In the genomic region with DNA sequence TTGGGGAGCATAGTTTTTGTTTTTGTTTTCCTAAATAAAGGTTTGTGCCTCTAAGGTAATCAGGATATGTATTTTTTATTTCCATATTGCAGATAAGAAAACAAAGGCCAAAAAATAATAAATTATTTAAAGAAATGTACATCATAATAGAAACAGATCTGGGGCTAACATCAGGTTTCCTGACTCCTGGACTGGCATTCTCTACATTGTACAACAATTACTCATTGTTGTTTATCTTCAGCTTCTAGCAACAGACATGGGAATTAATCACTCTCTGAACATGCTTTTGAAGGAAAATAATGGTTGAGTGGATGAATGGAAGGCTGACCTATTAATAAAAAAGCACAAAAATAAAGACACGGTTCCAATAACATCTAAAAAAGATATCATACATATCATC, we compare ENCODE assay signal across 17 cellular contexts.
DNase-seq lines count a peak whose midpoint lies in the region; ATAC-seq and TF ChIP-seq lines count a peak whose summit lies in the region.
"Had no signal": no experiment of that assay in that cellular context is flagged by ENCODE, and none has a peak within 500 bp of the region (broad histone marks: within the 10 kb centered on the region; RNA-seq: fewer than 3 reads in every experiment).

No MANE protein-coding gene starts in this region.

- peak; percentile 72 for DNase-seq in HCEC 1CT
- DNase-seq in amniotic epithelial cell (ENCODE audit: low read depth): peak; percentile 85
- DNase-seq in fibroblast of the conjunctiva (ENCODE audit: low read depth): peak; percentile 28
- DNase-seq in retinal pigment epithelial cell (ENCODE audit: low read depth): peak; percentile 70
- DNase-seq in HAP-1 (ENCODE audit: low spot score in 2 of 2): no peak
- no peak for DNase-seq in left colon
- DNase-seq in activated T-cell treated with anti-CD3 and anti-CD28 coated beads, Interleukin-2, amount 50 U/mL, for 4 hours: no peak
- DNase-seq: activated CD4-positive, CD25-positive, alpha-beta regulatory T cell treated with anti-CD3 and anti-CD28 coated beads, Interleukin-2, amount 50 U/mL, for 72 hours; activated naive CD8-positive, alpha-beta T cell treated with anti-CD3 and anti-CD28 coated beads, Interleukin-2, amount 50 U/mL, for 24 hours; CD4-positive, alpha-beta memory T cell; GOT3; NCI-H2171; right cardiac atrium; stimulated activated naive CD8-positive, alpha-beta T cell treated with anti-CD3 and anti-CD28 coated beads, Interleukin-15, amount 100 ng/mL, for 72 hours had no signal

- H3K36me3 Mint-ChIP-seq in activated T-cell treated with anti-CD3 and anti-CD28 coated beads, Interleukin-2, amount 50 U/mL, for 4 hours (ENCODE audit: insufficient read depth): no peaks in the 10 kb centered on the region
- H3K36me3 Mint-ChIP-seq in stimulated activated memory B cell treated with anti-CD40 and anti-IgM and Interleukin-4, amounts not matched to agents 10 μg/mL and 1 μg/mL and 100 μg/mL, for 72 hours: no peaks in the 10 kb centered on the region
- H3K36me3 Mint-ChIP-seq: CD4-positive, alpha-beta memory T cell; natural killer cell treated with Interleukin-12 subunit alpha and Interleukin-12 subunit beta and Interleukin-15 and Interleukin-18, amount 100 ng/mL, for 72 hours had no signal

- H3K36me3 ChIP-seq in HAP-1 (replicated peaks): no peaks in the 10 kb centered on the region

- no peak for TF ChIP-seq CTCF in retinal pigment epithelial cell (conservative IDR thresholded peaks at IDR 0.05; ENCODE audit: low read depth, low read length)

- intact Hi-C loops in left colon (cut with DNase I, micrococcal nuclease): no loop called here

- H3K4me3 ChIP-seq in retinal pigment epithelial cell (ENCODE audit: low read length) (no peak overlapping the region), HAP-1 (no peak overlapping the region)

- no peak overlapping the region for H3K27ac Mint-ChIP-seq in stimulated activated memory B cell treated with anti-CD40 and anti-IgM and Interleukin-4, amounts not matched to agents 10 μg/mL and 1 μg/mL and 100 μg/mL, for 72 hours
- H3K27ac Mint-ChIP-seq: activated naive CD8-positive, alpha-beta T cell treated with anti-CD3 and anti-CD28 coated beads, Interleukin-2, amount 50 U/mL, for 24 hours; CD4-positive, alpha-beta memory T cell; dendritic cell treated with granulocyte-macrophage colony-stimulating factor and Interleukin-4, amounts not matched to agents 40 ng/mL and 50 ng/mL, for 4 days; natural killer cell treated with Interleukin-12 subunit alpha and Interleukin-12 subunit beta and Interleukin-15 and Interleukin-18, amount 100 ng/mL, for 72 hours; stimulated activated naive CD8-positive, alpha-beta T cell treated with anti-CD3 and anti-CD28 coated beads, Interleukin-15, amount 100 ng/mL, for 72 hours had no signal

- H3K4me3 Mint-ChIP-seq in activated T-cell treated with anti-CD3 and anti-CD28 coated beads, Interleukin-2, amount 50 U/mL, for 4 hours: no peak overlapping the region
- no peak overlapping the region for H3K4me3 Mint-ChIP-seq in stimulated activated memory B cell treated with anti-CD40 and anti-IgM and Interleukin-4, amounts not matched to agents 10 μg/mL and 1 μg/mL and 100 μg/mL, for 72 hours
- H3K4me3 Mint-ChIP-seq: activated naive CD8-positive, alpha-beta T cell treated with anti-CD3 and anti-CD28 coated beads, Interleukin-2, amount 50 U/mL, for 24 hours; CD4-positive, alpha-beta memory T cell; dendritic cell treated with granulocyte-macrophage colony-stimulating factor and Interleukin-4, amounts not matched to agents 40 ng/mL and 50 ng/mL, for 4 days; natural killer cell treated with Interleukin-12 subunit alpha and Interleukin-12 subunit beta and Interleukin-15 and Interleukin-18, amount 100 ng/mL, for 72 hours; stimulated activated naive CD8-positive, alpha-beta T cell treated with anti-CD3 and anti-CD28 coated beads, Interleukin-15, amount 100 ng/mL, for 72 hours had no signal

- no peaks in the 10 kb centered on the region for H3K9me3 Mint-ChIP-seq in activated T-cell treated with anti-CD3 and anti-CD28 coated beads, Interleukin-2, amount 50 U/mL, for 4 hours
- H3K9me3 Mint-ChIP-seq in stimulated activated memory B cell treated with anti-CD40 and anti-IgM and Interleukin-4, amounts not matched to agents 10 μg/mL and 1 μg/mL and 100 μg/mL, for 72 hours: peaks cover 9% of the 10 kb centered on the region
- H3K9me3 Mint-ChIP-seq: activated naive CD8-positive, alpha-beta T cell treated with anti-CD3 and anti-CD28 coated beads, Interleukin-2, amount 50 U/mL, for 24 hours; dendritic cell treated with granulocyte-macrophage colony-stimulating factor and Interleukin-4, amounts not matched to agents 40 ng/mL and 50 ng/mL, for 4 days; natural killer cell treated with Interleukin-12 subunit alpha and Interleukin-12 subunit beta and Interleukin-15 and Interleukin-18, amount 100 ng/mL, for 72 hours; stimulated activated naive CD8-positive, alpha-beta T cell treated with anti-CD3 and anti-CD28 coated beads, Interleukin-15, amount 100 ng/mL, for 72 hours had no signal

- in situ Hi-C loops in HAP-1 (cut with MboI; ENCODE audit: low sequenced_read_pairs): no loop called here

- H3K9me3 ChIP-seq in HAP-1: no peaks in the 10 kb centered on the region; the same call in 1 of the 2 replicates

- H3K4me1 Mint-ChIP-seq in activated T-cell treated with anti-CD3 and anti-CD28 coated beads, Interleukin-2, amount 50 U/mL, for 4 hours (ENCODE audit: low read depth): no peaks in the 10 kb centered on the region
- no peaks in the 10 kb centered on the region for H3K4me1 Mint-ChIP-seq in stimulated activated memory B cell treated with anti-CD40 and anti-IgM and Interleukin-4, amounts not matched to agents 10 μg/mL and 1 μg/mL and 100 μg/mL, for 72 hours
- H3K4me1 Mint-ChIP-seq: activated naive CD8-positive, alpha-beta T cell treated with anti-CD3 and anti-CD28 coated beads, Interleukin-2, amount 50 U/mL, for 24 hours; CD4-positive, alpha-beta memory T cell; stimulated activated naive CD8-positive, alpha-beta T cell treated with anti-CD3 and anti-CD28 coated beads, Interleukin-15, amount 100 ng/mL, for 72 hours had no signal

- H3K27me3 ChIP-seq in HAP-1 (ENCODE audit: low read depth): peaks cover 2% of the 10 kb centered on the region; the same call in 1 of the 2 replicates

- H3K27me3 Mint-ChIP-seq in activated T-cell treated with anti-CD3 and anti-CD28 coated beads, Interleukin-2, amount 50 U/mL, for 4 hours (ENCODE audit: low read depth): no peaks in the 10 kb centered on the region
- H3K27me3 Mint-ChIP-seq in stimulated activated memory B cell treated with anti-CD40 and anti-IgM and Interleukin-4, amounts not matched to agents 10 μg/mL and 1 μg/mL and 100 μg/mL, for 72 hours: no peaks in the 10 kb centered on the region
- H3K27me3 Mint-ChIP-seq: activated naive CD8-positive, alpha-beta T cell treated with anti-CD3 and anti-CD28 coated beads, Interleukin-2, amount 50 U/mL, for 24 hours; CD4-positive, alpha-beta memory T cell; dendritic cell treated with granulocyte-macrophage colony-stimulating factor and Interleukin-4, amounts not matched to agents 40 ng/mL and 50 ng/mL, for 4 days; natural killer cell treated with Interleukin-12 subunit alpha and Interleukin-12 subunit beta and Interleukin-15 and Interleukin-18, amount 100 ng/mL, for 72 hours; stimulated activated naive CD8-positive, alpha-beta T cell treated with anti-CD3 and anti-CD28 coated beads, Interleukin-15, amount 100 ng/mL, for 72 hours had no signal

- no peak for ATAC-seq in left colon
- no peak for ATAC-seq in activated T-cell treated with anti-CD3 and anti-CD28 coated beads, Interleukin-2, amount 50 U/mL, for 4 hours
- no peak for ATAC-seq in stimulated activated memory B cell treated with anti-CD40 and anti-IgM and Interleukin-4, amounts not matched to agents 10 μg/mL and 1 μg/mL and 100 μg/mL, for 72 hours
- ATAC-seq: activated naive CD8-positive, alpha-beta T cell treated with anti-CD3 and anti-CD28 coated beads, Interleukin-2, amount 50 U/mL, for 24 hours; natural killer cell treated with Interleukin-12 subunit alpha and Interleukin-12 subunit beta and Interleukin-15 and Interleukin-18, amount 100 ng/mL, for 72 hours; right cardiac atrium; stimulated activated naive CD8-positive, alpha-beta T cell treated with anti-CD3 and anti-CD28 coated beads, Interleukin-15, amount 100 ng/mL, for 72 hours had no signal

- H3K4me1 ChIP-seq in HAP-1: no peaks in the 10 kb centered on the region

Comparison
In these comparisons a context has a peak if more than half of its experiments do, and no peak if none do; other contexts are left out.
1. DNase-seq: peak in HCEC 1CT (single experiment), amniotic epithelial cell (single experiment), fibroblast of the conjunctiva (single experiment) and retinal pigment epithelial cell (single experiment); none in HAP-1 (0 of 2), left colon (0 of 2) and activated T-cell treated with anti-CD3 and anti-CD28 coated beads, Interleukin-2, amount 50 U/mL, for 4 hours (single experiment).